Comparison of ENCODE assay signal across 8 cellular contexts in the genomic region with DNA sequence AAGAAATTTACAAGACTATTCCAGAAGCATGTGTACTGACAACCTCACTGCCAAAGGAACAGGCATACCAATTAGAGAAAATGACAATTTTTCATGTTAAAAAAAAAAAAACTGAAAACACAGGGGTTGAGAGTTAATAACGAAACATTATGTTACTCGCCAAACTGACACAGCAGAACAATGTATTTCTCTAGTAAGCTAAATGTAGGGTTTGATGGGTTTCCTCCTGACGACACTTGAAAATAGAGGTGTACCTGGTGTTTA. TPM values are rescaled to one million over a fixed set of nuclear protein-coding genes. Genes with fewer than 3 reads are reported as not detected.
DNase-seq lines count a peak whose midpoint lies in the region; ATAC-seq, FAIRE-seq and TF ChIP-seq lines count a peak whose summit lies in the region.

No MANE protein-coding gene starts in this region.

- peak overlapping the region; percentile 75 for H2BK5ac ChIP-seq in IMR-90 (ENCODE audit: low read depth, low read length, poor library complexity, severe bottlenecking)

- H4K8ac ChIP-seq in IMR-90 (ENCODE audit: low read depth in 2 of 2, low read length in 2 of 2), result peak overlapping the region; percentile 14 to 21; a peak in 1 of 4 replicates

- H3K4ac ChIP-seq in IMR-90 (ENCODE audit: low read depth, low read length), result peak overlapping the region; percentile 16; the same call in 1 of the 2 replicates

- dilution Hi-C loops in IMR-90 (cut with HindIII; ENCODE audit: low sequenced_read_pairs, unreplicated experiment), result no loop called here

- ATAC-seq in A549 (no peak), IMR-90 (ENCODE audit: low read depth) (no peak), HG03354 (IDR thresholded peaks at IDR 0.05; ENCODE audit: poor library complexity, severe bottlenecking, unreplicated experiment) (no peak), sciatic nerve (no peak)

- CTCF ChIA-PET in A549 (lab: Yijun Ruan, JAX), result interaction anchor here (0.6 to 2.6 kb wide), 27 partner anchors 8 to 187 kb away, joined by 3 to 16 read pairs (median 4); a partner anchor contains a TSS
- CTCF ChIA-PET in IMR-90 (lab: Yijun Ruan, JAX), result interaction anchor here (0.7 to 2.3 kb wide), 11 partner anchors 11 to 1918 kb away, joined by 3 to 10 read pairs (median 5); a partner anchor contains a TSS

- H3K4me3 ChIP-seq in A549 (peak overlapping the region; percentile 53), IMR-90 (ENCODE audit: insufficient read depth, low read depth, low read length) (peak overlapping the region; percentile 64), mucosa of stomach (ENCODE audit: low read length) (peak overlapping the region; percentile 21)

- H3K27ac ChIP-seq in A549 (peak overlapping the region; percentile 84 to 91), IMR-90 (ENCODE audit: insufficient read depth, low read length) (peak overlapping the region; percentile 87; the same call in 1 of the 2 replicates), caudate nucleus (ENCODE audit: low read depth, low read length) (peak overlapping the region; percentile 94)

- TF ChIP-seq EP300 in A549 (IDR thresholded peaks at IDR 0.05), result no peak

- intact Hi-C loops in IMR-90 (cut with micrococcal nuclease) (loop anchor here (1.0 to 5.0 kb wide), 3 partner anchors 50 to 125 kb away; a partner anchor contains a TSS), sciatic nerve (cut with DNase I) (loop anchor here (10.0 kb wide), 1 partner anchor 49 kb away; a partner anchor contains a TSS)

- no peak overlapping the region for H2AK9ac ChIP-seq in IMR-90 (replicated peaks; ENCODE audit: low read depth, low read length, poor library complexity)

- H3K56ac ChIP-seq in IMR-90 (ENCODE audit: extremely low read depth, insufficient read depth, low read length), result peak overlapping the region; percentile 90

- H4K5ac ChIP-seq in IMR-90 (ENCODE audit: low read depth, low read length), result no peak overlapping the region

- H3K4me2 ChIP-seq in A549 (peak overlapping the region; percentile 97), IMR-90 (ENCODE audit: low read depth, low read length) (peak overlapping the region; percentile 86)

- TF ChIP-seq RAD21 in A549 (conservative IDR thresholded peaks at IDR 0.05 in 1 of 2, IDR thresholded peaks at IDR 0.05 in 1 of 2) (no peak), IMR-90 (IDR thresholded peaks at IDR 0.05; ENCODE audit: low read length) (no peak)

- POLR2A ChIA-PET in A549 (lab: Yijun Ruan, JAX), result interaction anchor here (0.6 to 2.5 kb wide), 19 partner anchors 9 to 789 kb away, joined by 3 to 31 read pairs (median 4); a partner anchor contains a TSS
- POLR2A ChIA-PET in IMR-90 (lab: Charles Lee; ENCODE audit: unreplicated experiment), result interaction anchor here (0.6 to 0.9 kb wide), 4 partner anchors 42 to 73 kb away, joined by 3 to 7 read pairs (median 4); no protein-coding TSS in a partner anchor

- TSS peak; percentile 86 for BruUV-seq in IMR-90 (replicated peaks; lab: Mats Ljungman, UMichigan)

- H4K20me1 ChIP-seq in IMR-90 (ENCODE audit: insufficient read depth, low read length), result peaks cover 17% of the 10 kb centered on the region; the same call in 1 of the 2 replicates

- 0% methylated on average over 3 of the region's 3 CpGs for WGBS in A549 (ENCODE audit: missing lambda C conversion rate)
- no CpG with 5 or more reads among the region's 3 CpGs for WGBS in IMR-90 (ENCODE audit: extremely low coverage in 2 of 2, insufficient read length in 1 of 2), 2 experiments

- no peak overlapping the region for H2BK120ac ChIP-seq in IMR-90 (ENCODE audit: low read depth, low read length)

- no peak overlapping the region for H3K18ac ChIP-seq in IMR-90 (ENCODE audit: low read depth, low read length)

- no peak overlapping the region for H2BK15ac ChIP-seq in IMR-90 (ENCODE audit: low read depth, low read length)

- no peak for FAIRE-seq in A549 (lab: Jason Lieb, UNC)

- no peak overlapping the region for H2BK20ac ChIP-seq in IMR-90 (ENCODE audit: low read depth, low read length)

- H3K9me3 ChIP-seq in A549 (no peaks in the 10 kb centered on the region), IMR-90 (ENCODE audit: control insufficient read depth, insufficient read depth, low read length) (no peaks in the 10 kb centered on the region), mucosa of stomach (ENCODE audit: control insufficient read depth, low read length) (no peaks in the 10 kb centered on the region)

- H3K14ac ChIP-seq in IMR-90 (replicated peaks; ENCODE audit: low read depth, low read length), result no peak overlapping the region

- no peak for DNase-seq in A549 (ENCODE audit: low read depth in 1 of 2, low spot score in 1 of 2)
- DNase-seq in IMR-90, result no peak
- no peak for DNase-seq in caudate nucleus (lab: John Stamatoyannopoulos, UW)
- no peak for DNase-seq in GM20000 (ENCODE audit: low spot score)
- DNase-seq in NCI-H1417 treated with DMSO at 0.1 percent for 48 hours (lab: John Stamatoyannopoulos, UW), result no peak
- DNase-seq in sciatic nerve (ENCODE audit: low spot score), result no peak

- TF ChIP-seq POLR2A in A549 (IDR thresholded peaks at IDR 0.05; ENCODE audit: low read length) (no peak), IMR-90 (IDR thresholded peaks at IDR 0.05; ENCODE audit: low read depth, low read length) (no peak)

- peak overlapping the region; percentile 91 for H2AFZ ChIP-seq in IMR-90 (replicated peaks; ENCODE audit: low read length, poor library complexity)

- H4K91ac ChIP-seq in IMR-90 (ENCODE audit: insufficient read depth, low read depth, low read length), result no peak overlapping the region; the same call in 1 of the 2 replicates

- in situ Hi-C loops in IMR-90 (cut with MboI; ENCODE audit: low sequenced_read_pairs), result no loop called here

- H3K36me3 ChIP-seq in IMR-90 (ENCODE audit: control insufficient read depth, insufficient read depth, low read length) (no peaks in the 10 kb centered on the region), mucosa of stomach (ENCODE audit: control insufficient read depth, insufficient read depth, low read length) (no peaks in the 10 kb centered on the region)

- no peaks in the 10 kb centered on the region; the same call in 1 of the 2 replicates for H3K9me1 ChIP-seq in IMR-90 (ENCODE audit: insufficient read depth, low read length)

- H3K79me1 ChIP-seq in IMR-90 (ENCODE audit: low read depth in 1 of 2, low read length in 2 of 2), result peaks cover 0 to 39% of the 10 kb centered on the region in 2 experiments; a peak in 2 of 4 replicates

- peak overlapping the region; percentile 50; the same call in 1 of the 2 replicates for H2AK5ac ChIP-seq in IMR-90 (ENCODE audit: low read depth, low read length)

- no peak for TF ChIP-seq CTCF in A549 (IDR thresholded peaks at IDR 0.05)
- TF ChIP-seq CTCF in IMR-90 (conservative IDR thresholded peaks at IDR 0.05; ENCODE audit: low read depth, low read length), result no peak
- TF ChIP-seq CTCF in GM20000 (IDR thresholded peaks at IDR 0.05; ENCODE audit: extremely low read depth, missing control alignments), result no peak

- H3K27me3 ChIP-seq in IMR-90 (ENCODE audit: control insufficient read depth, insufficient read depth, low read length) (no peaks in the 10 kb centered on the region), mucosa of stomach (ENCODE audit: control insufficient read depth, insufficient read depth, low read length) (no peaks in the 10 kb centered on the region)

- H3K9ac ChIP-seq in IMR-90 (ENCODE audit: low read depth, low read length), result peak overlapping the region; percentile 89
- H3K9ac ChIP-seq in mucosa of stomach (ENCODE audit: low read length), result peak overlapping the region; percentile 100

- H3K4me1 ChIP-seq in A549, result peaks cover 34% of the 10 kb centered on the region
- H3K4me1 ChIP-seq in IMR-90 (ENCODE audit: control insufficient read depth, insufficient read depth, low read length), result peaks cover 4% of the 10 kb centered on the region; the same call in 1 of the 2 replicates
- peaks cover 13% of the 10 kb centered on the region for H3K4me1 ChIP-seq in mucosa of stomach (ENCODE audit: control insufficient read depth, insufficient read depth, low read length)

- H3K23ac ChIP-seq in IMR-90 (ENCODE audit: low read depth, low read length), result no peak overlapping the region; the same call in 1 of the 2 replicates

TF ChIP-seq in A549, 52 proteins besides CTCF, POLR2A, EP300 and RAD21 (continues in another document):
- TF ChIP-seq JUN (IDR thresholded peaks at IDR 0.05), result no peak
- TF ChIP-seq PHF8 (IDR thresholded peaks at IDR 0.05; ENCODE audit: borderline replicate concordance, low read depth), result no peak
- no peak for TF ChIP-seq GATA3 (IDR thresholded peaks at IDR 0.05; ENCODE audit: borderline replicate concordance)

TF ChIP-seq in IMR-90, 13 proteins besides CTCF, POLR2A, EP300 and RAD21 (continues in another document):
- TF ChIP-seq MAZ (IDR thresholded peaks at IDR 0.05; ENCODE audit: borderline replicate concordance, low read depth, low read length), result no peak
- no peak for TF ChIP-seq RCOR1 (IDR thresholded peaks at IDR 0.05; ENCODE audit: insufficient replicate concordance, low read length)
- TF ChIP-seq SMC3 (IDR thresholded peaks at IDR 0.05; ENCODE audit: low read depth, low read length), result no peak
- TF ChIP-seq CEBPB (IDR thresholded peaks at IDR 0.05; ENCODE audit: low read depth, low read length), result no peak

RNA-seq across cellular contexts. Expression of a gene that starts 0.6 kb away (rescaled TPM):
- 75.6 and 97.6 TPM in 2 replicates for polyA plus RNA-seq in A549 (2011; rRNA removed)
- polyA plus RNA-seq in A549 (2012; cell fraction: cytosol; rRNA removed), result 13.1 and 15.8 TPM in 2 replicates
- polyA plus RNA-seq in A549 (2012; cell fraction: nucleus; rRNA removed), result 8.5 and 12.9 TPM in 2 replicates
- 54.7 to 60.4 TPM (median 56.4 TPM) in 3 replicates for polyA plus RNA-seq in A549 (2017; fragmentation: RNase III; extraction: RNeasy Plus Mini Kit Qiagen cat#74134 plus additional on column Dnase treatment)
- 26.0 and 26.6 TPM in 2 replicates for polyA minus RNA-seq in A549 (2011; rRNA and poly(A)+ RNA removed)
- total RNA-seq in IMR-90 (2012; rRNA removed), result 121 and 181 TPM in 2 replicates
- 48.1 and 63.7 TPM in 2 replicates for polyA plus RNA-seq in IMR-90 (2012; rRNA removed)
- polyA plus RNA-seq in IMR-90 (2012; cell fraction: cytosol; rRNA removed), result 9.8 and 15.2 TPM in 2 replicates
- polyA plus RNA-seq in IMR-90 (2012; cell fraction: nucleus; rRNA removed; ENCODE audit: low replicate concordance), result 4.2 and 49.2 TPM in 2 replicates
- 64.1 TPM for total RNA-seq in sciatic nerve

RNA-seq across cellular contexts. Expression of a gene that starts 50.5 kb away (rescaled TPM):
- 148 and 179 TPM in 2 replicates for polyA plus RNA-seq in A549 (2011; rRNA removed)
- 28.9 and 32.7 TPM in 2 replicates for polyA plus RNA-seq in A549 (2012; cell fraction: cytosol; rRNA removed)
- polyA plus RNA-seq in A549 (2012; cell fraction: nucleus; rRNA removed), result 19.4 and 35.2 TPM in 2 replicates
- polyA plus RNA-seq in A549 (2017; fragmentation: RNase III; extraction: RNeasy Plus Mini Kit Qiagen cat#74134 plus additional on column Dnase treatment), result 142 to 159 TPM (median 158 TPM) in 3 replicates
- 59.4 and 64.1 TPM in 2 replicates for polyA minus RNA-seq in A549 (2011; rRNA and poly(A)+ RNA removed)
- total RNA-seq in IMR-90 (2012; rRNA removed), result 183 and 306 TPM in 2 replicates
- polyA plus RNA-seq in IMR-90 (2012; rRNA removed), result 63.3 and 80.5 TPM in 2 replicates
- polyA plus RNA-seq in IMR-90 (2012; cell fraction: cytosol; rRNA removed), result 38.6 and 103 TPM in 2 replicates
- 11.8 and 39.2 TPM in 2 replicates for polyA plus RNA-seq in IMR-90 (2012; cell fraction: nucleus; rRNA removed; ENCODE audit: low replicate concordance)
- total RNA-seq in sciatic nerve, result 87.7 TPM
